15 cellular contexts compared by ENCODE assay signal in genomic region chr10:1157615-1157933, GRCh38.
DNase-seq lines count a peak whose midpoint lies in the region; ATAC-seq and TF ChIP-seq lines count a peak whose summit lies in the region.
"Had no signal": no experiment of that assay in that cellular context is flagged by ENCODE, and none has a peak within 500 bp of the region (broad histone marks: within the 10 kb centered on the region; RNA-seq: fewer than 3 reads in every experiment).

No MANE protein-coding gene starts in this region.

- no peak overlapping the region for H3K4me3 Mint-ChIP-seq in neural progenitor cell
- H3K4me3 Mint-ChIP-seq: CD4-positive, alpha-beta T cell; H9 had no signal

- H2AFZ ChIP-seq in neural progenitor cell (replicated peaks), result no peak overlapping the region

- H3K36me3 Mint-ChIP-seq in neural progenitor cell, result no peaks in the 10 kb centered on the region

- H3K36me3 ChIP-seq in heart right ventricle, result no peaks in the 10 kb centered on the region
- no peaks in the 10 kb centered on the region for H3K36me3 ChIP-seq in neural progenitor cell
- H3K36me3 ChIP-seq in testis (ENCODE audit: low read depth, missing control alignments), result no peaks in the 10 kb centered on the region

- H3K4me2 ChIP-seq in neural progenitor cell, result no peak overlapping the region
- H3K4me2 ChIP-seq: A549 had no signal

- peak; percentile 5 for DNase-seq in activated CD4-positive, CD25-positive, alpha-beta regulatory T cell treated with anti-CD3 and anti-CD28 coated beads, Interleukin-2, amount 50 U/mL, for 72 hours
- DNase-seq in activated CD4-positive, CD25-positive, alpha-beta regulatory T cell (lab: John Stamatoyannopoulos, UW), result no peak
- DNase-seq in cardiac septum (ENCODE audit: low spot score) (peak; percentile 24), heart right ventricle (no peak), neural progenitor cell (ENCODE audit: low spot score) (no peak), testis (peak; percentile 5), NCI-H1694 (lab: John Stamatoyannopoulos, UW) (no peak), NCI-H345 (lab: John Stamatoyannopoulos, UW) (no peak)
- DNase-seq: AML-193; Caco-2; CD4-positive, alpha-beta T cell; H9 had no signal

- no peaks in the 10 kb centered on the region for H3K9me3 Mint-ChIP-seq in neural progenitor cell
- H3K9me3 Mint-ChIP-seq: CD4-positive, alpha-beta T cell; H9 had no signal

- 82 to 86% methylated on average over 4 of the region's 4 CpGs for WGBS in heart right ventricle, 2 donors
- 95 to 96% methylated on average over 4 of the region's 4 CpGs for WGBS in testis, 2 donors

- H3K27me3 Mint-ChIP-seq in neural progenitor cell (ENCODE audit: insufficient read depth, low read depth), result peaks cover 4% of the 10 kb centered on the region
- H3K27me3 Mint-ChIP-seq: CD4-positive, alpha-beta T cell had no signal

- H3K4me3 ChIP-seq in heart right ventricle (no peak overlapping the region), neural progenitor cell (no peak overlapping the region), testis (no peak overlapping the region)
- H3K4me3 ChIP-seq: A549 had no signal

- TF ChIP-seq CTCF in heart right ventricle (IDR thresholded peaks at IDR 0.05) (no peak), neural progenitor cell (IDR thresholded peaks at IDR 0.05) (no peak), testis (IDR thresholded peaks at IDR 0.05) (no peak)

- TF ChIP-seq POLR2A in testis (IDR thresholded peaks at IDR 0.05), result no peak

- no peaks in the 10 kb centered on the region for H3K79me2 ChIP-seq in neural progenitor cell (ENCODE audit: low read depth)

- no peaks in the 10 kb centered on the region for H3F3A ChIP-seq in neural progenitor cell (ENCODE audit: low read depth)

- no peak overlapping the region for H3K27ac ChIP-seq in heart right ventricle
- no peak overlapping the region for H3K27ac ChIP-seq in neural progenitor cell
- H3K27ac ChIP-seq in testis, result no peak overlapping the region
- H3K27ac ChIP-seq: 22Rv1, A549, C4-2B had no signal

- H3K4me1 ChIP-seq in heart right ventricle, result no peaks in the 10 kb centered on the region
- peaks cover 8% of the 10 kb centered on the region for H3K4me1 ChIP-seq in neural progenitor cell
- no peaks in the 10 kb centered on the region for H3K4me1 ChIP-seq in testis
- H3K4me1 ChIP-seq: A549, Caco-2 had no signal

- H3K27ac Mint-ChIP-seq in neural progenitor cell, result peak overlapping the region; percentile 50
- H3K27ac Mint-ChIP-seq: CD4-positive, alpha-beta T cell had no signal

- H3K9me3 ChIP-seq in heart right ventricle, result no peaks in the 10 kb centered on the region
- no peaks in the 10 kb centered on the region for H3K9me3 ChIP-seq in neural progenitor cell (ENCODE audit: low read depth)
- no peaks in the 10 kb centered on the region for H3K9me3 ChIP-seq in testis
- H3K9me3 ChIP-seq: A549, Caco-2 had no signal

- intact Hi-C loops in cardiac septum (cut with DNase I), result no loop called here
- intact Hi-C loops in heart right ventricle (cut with DNase I), result no loop called here
- intact Hi-C loops in testis (cut with DNase I; ENCODE audit: low total_unique reads), result no loop called here

- ATAC-seq in heart right ventricle, result no peak
- ATAC-seq: A549 had no signal

- H3K9ac ChIP-seq in neural progenitor cell, result no peak overlapping the region

- H3K4me1 Mint-ChIP-seq in neural progenitor cell, result peaks cover 26% of the 10 kb centered on the region

- no peaks in the 10 kb centered on the region for H4K20me1 ChIP-seq in neural progenitor cell (ENCODE audit: low read depth)

- H3K27me3 ChIP-seq in heart right ventricle, result peaks cover 0 to 15% (median 0%) of the 10 kb centered on the region in 7 donors
- H3K27me3 ChIP-seq in neural progenitor cell, result no peaks in the 10 kb centered on the region
- no peaks in the 10 kb centered on the region for H3K27me3 ChIP-seq in testis

Comparison
In these comparisons a context has a peak if more than half of its experiments do, and no peak if none do; other contexts are left out.
1. DNase-seq: peak in activated CD4-positive, CD25-positive, alpha-beta regulatory T cell treated with anti-CD3 and anti-CD28 coated beads, Interleukin-2, amount 50 U/mL, for 72 hours (single experiment), cardiac septum (single experiment) and testis (single experiment); none in activated CD4-positive, CD25-positive, alpha-beta regulatory T cell (0 of 4), heart right ventricle (0 of 2), neural progenitor cell (single experiment), NCI-H1694 (single experiment) and NCI-H345 (single experiment).